In genomic region chr7:43927810-43928209, GRCh38 we compare ENCODE assay signal across 23 cellular contexts. TPM values are rescaled to one million over a fixed set of nuclear protein-coding genes. Genes with fewer than 3 reads are reported as not detected.
A peak's percentile ranks its signal among the peaks of the same experiment; 100 is the strongest.
DNase-seq lines count a peak whose midpoint lies in the region; ATAC-seq and TF ChIP-seq lines count a peak whose summit lies in the region.
"Had no signal": no experiment of that assay in that cellular context is flagged by ENCODE, and none has a peak within 500 bp of the region (broad histone marks: within the 10 kb centered on the region; RNA-seq: fewer than 3 reads in every experiment).

No MANE protein-coding gene starts in this region.

- H3K36me3 ChIP-seq in HAP-1 (replicated peaks): no peaks in the 10 kb centered on the region

- H3K36me3 Mint-ChIP-seq in activated naive CD8-positive, alpha-beta T cell: peaks cover 10% of the 10 kb centered on the region
- H3K36me3 Mint-ChIP-seq in activated naive CD8-positive, alpha-beta T cell treated with anti-CD3 and anti-CD28 coated beads for 36 hours: peaks cover 26% of the 10 kb centered on the region
- peaks cover 18% of the 10 kb centered on the region for H3K36me3 Mint-ChIP-seq in activated CD8-positive, alpha-beta T cell treated with anti-CD3 and anti-CD28 coated beads for 36 hours (ENCODE audit: low read depth)
- no peaks in the 10 kb centered on the region for H3K36me3 Mint-ChIP-seq in naive thymus-derived CD8-positive, alpha-beta T cell

- H3K9me3 ChIP-seq in HAP-1: no peaks in the 10 kb centered on the region

- no peak for ATAC-seq in activated CD8-positive, alpha-beta T cell treated with anti-CD3 and anti-CD28 coated beads for 36 hours
- no peak for ATAC-seq in naive thymus-derived CD8-positive, alpha-beta T cell
- no peak for ATAC-seq in stimulated activated naive CD8-positive, alpha-beta T cell treated with anti-CD3 and anti-CD28 coated beads, Interleukin-15, amount 100 ng/mL, for 72 hours
- no peak for ATAC-seq in SK-N-SH treated with all-trans-retinoic acid at 6 μM for 48 hours
- ATAC-seq: activated CD4-positive, CD25-positive, alpha-beta regulatory T cell treated with anti-CD3 and anti-CD28 coated beads, Interleukin-2, amount 50 U/mL, for 24 hours; foreskin keratinocyte; left ventricle myocardium superior had no signal

- intact Hi-C loops in activated CD8-positive, alpha-beta T cell treated with anti-CD3 and anti-CD28 coated beads for 36 hours (cut with micrococcal nuclease): no loop called here

- H3K4me1 Mint-ChIP-seq in activated naive CD8-positive, alpha-beta T cell (ENCODE audit: low read depth): peaks cover 38% of the 10 kb centered on the region
- H3K4me1 Mint-ChIP-seq in activated naive CD8-positive, alpha-beta T cell treated with anti-CD3 and anti-CD28 coated beads for 36 hours: peaks cover 20% of the 10 kb centered on the region
- H3K4me1 Mint-ChIP-seq in activated CD8-positive, alpha-beta T cell treated with anti-CD3 and anti-CD28 coated beads for 36 hours (ENCODE audit: low read depth): peaks cover 22% of the 10 kb centered on the region
- peaks cover 15 to 40% (median 36%) of the 10 kb centered on the region in 4 donors for H3K4me1 Mint-ChIP-seq in naive thymus-derived CD8-positive, alpha-beta T cell
- peaks cover 40% of the 10 kb centered on the region for H3K4me1 Mint-ChIP-seq in stimulated activated naive CD8-positive, alpha-beta T cell treated with anti-CD3 and anti-CD28 coated beads, Interleukin-15, amount 100 ng/mL, for 72 hours

- in situ Hi-C loops in HAP-1 (cut with MboI; ENCODE audit: low sequenced_read_pairs): no loop called here

- no peak for DNase-seq in activated naive CD8-positive, alpha-beta T cell treated with anti-CD3 and anti-CD28 coated beads for 36 hours
- DNase-seq in activated CD8-positive, alpha-beta T cell treated with anti-CD3 and anti-CD28 coated beads for 36 hours: no peak
- no peak for DNase-seq in naive thymus-derived CD8-positive, alpha-beta T cell
- no peak for DNase-seq in HAP-1 (ENCODE audit: low spot score in 2 of 2)
- no peak for DNase-seq in stimulated activated naive CD8-positive, alpha-beta T cell treated with anti-CD3 and anti-CD28 coated beads, Interleukin-15, amount 100 ng/mL, for 72 hours
- DNase-seq: activated CD8-positive, alpha-beta memory T cell treated with anti-CD3 and anti-CD28 coated beads, Interleukin-2, amount 50 U/mL, for 4 hours; DND-41; effector CD8-positive, alpha-beta T cell; foreskin keratinocyte; H9; hippocampal formation; KBM-7; left ventricle myocardium superior; midbrain; NCI-H146; NCI-H2171 treated with DMSO at 0.1 percent for 48 hours; NCI-H526 treated with DMSO at 0.1 percent for 48 hours; small intestine; stimulated activated naive CD4-positive, alpha-beta T cell treated with Interleukin-2 at 50 U/mL for 16 hours; SW 1271 had no signal

- no peak for TF ChIP-seq CTCF in activated CD8-positive, alpha-beta T cell treated with anti-CD3 and anti-CD28 coated beads for 36 hours (IDR thresholded peaks at IDR 0.05)

- CTCF ChIA-PET in activated CD8-positive, alpha-beta T cell treated with anti-CD3 and anti-CD28 coated beads for 36 hours (lab: Charles Lee): no interaction called here

- peak overlapping the region; percentile 93 for H3K4me3 Mint-ChIP-seq in activated naive CD8-positive, alpha-beta T cell
- H3K4me3 Mint-ChIP-seq in activated naive CD8-positive, alpha-beta T cell treated with anti-CD3 and anti-CD28 coated beads for 36 hours: no peak overlapping the region
- peak overlapping the region; percentile 65 for H3K4me3 Mint-ChIP-seq in activated CD8-positive, alpha-beta T cell treated with anti-CD3 and anti-CD28 coated beads for 36 hours
- peak overlapping the region in 8 of 10 donors; percentile 29 to 94 (median 64) for H3K4me3 Mint-ChIP-seq in naive thymus-derived CD8-positive, alpha-beta T cell
- H3K4me3 Mint-ChIP-seq in stimulated activated naive CD8-positive, alpha-beta T cell treated with anti-CD3 and anti-CD28 coated beads, Interleukin-15, amount 100 ng/mL, for 72 hours: no peak overlapping the region

- H3K4me1 ChIP-seq in HAP-1: peaks cover 13% of the 10 kb centered on the region

- H3K27ac Mint-ChIP-seq in activated naive CD8-positive, alpha-beta T cell: peak overlapping the region; percentile 82
- no peak overlapping the region for H3K27ac Mint-ChIP-seq in activated naive CD8-positive, alpha-beta T cell treated with anti-CD3 and anti-CD28 coated beads for 36 hours
- H3K27ac Mint-ChIP-seq in activated CD8-positive, alpha-beta T cell treated with anti-CD3 and anti-CD28 coated beads for 36 hours: peak overlapping the region; percentile 14
- H3K27ac Mint-ChIP-seq in naive thymus-derived CD8-positive, alpha-beta T cell: peak overlapping the region; percentile 37 to 98 (median 84)
- no peak overlapping the region for H3K27ac Mint-ChIP-seq in stimulated activated naive CD8-positive, alpha-beta T cell treated with anti-CD3 and anti-CD28 coated beads, Interleukin-15, amount 100 ng/mL, for 72 hours
- H3K27ac Mint-ChIP-seq: H9 had no signal

- no peaks in the 10 kb centered on the region for H3K27me3 Mint-ChIP-seq in activated naive CD8-positive, alpha-beta T cell
- H3K27me3 Mint-ChIP-seq in activated naive CD8-positive, alpha-beta T cell treated with anti-CD3 and anti-CD28 coated beads for 36 hours: no peaks in the 10 kb centered on the region
- no peaks in the 10 kb centered on the region for H3K27me3 Mint-ChIP-seq in activated CD8-positive, alpha-beta T cell treated with anti-CD3 and anti-CD28 coated beads for 36 hours
- H3K27me3 Mint-ChIP-seq in naive thymus-derived CD8-positive, alpha-beta T cell: no peaks in the 10 kb centered on the region
- no peaks in the 10 kb centered on the region for H3K27me3 Mint-ChIP-seq in stimulated activated naive CD8-positive, alpha-beta T cell treated with anti-CD3 and anti-CD28 coated beads, Interleukin-15, amount 100 ng/mL, for 72 hours

- no peaks in the 10 kb centered on the region; the same call in 1 of the 2 replicates for H3K27me3 ChIP-seq in HAP-1 (ENCODE audit: low read depth)
- H3K27me3 ChIP-seq: foreskin keratinocyte had no signal

- no peak overlapping the region for H3K4me3 ChIP-seq in HAP-1

- POLR2A ChIA-PET in activated CD8-positive, alpha-beta T cell treated with anti-CD3 and anti-CD28 coated beads for 36 hours (lab: Charles Lee): no interaction called here
- POLR2A ChIA-PET in naive thymus-derived CD8-positive, alpha-beta T cell (lab: Charles Lee): interaction anchor here (0.7 to 2.1 kb wide), 3 partner anchors 12 to 534 kb away, joined by 3 to 8 read pairs (median 5); no protein-coding TSS in a partner anchor

- H3K9me3 Mint-ChIP-seq in activated naive CD8-positive, alpha-beta T cell (ENCODE audit: low read depth): no peaks in the 10 kb centered on the region
- H3K9me3 Mint-ChIP-seq in activated naive CD8-positive, alpha-beta T cell treated with anti-CD3 and anti-CD28 coated beads for 36 hours: peaks cover 7% of the 10 kb centered on the region
- H3K9me3 Mint-ChIP-seq in activated CD8-positive, alpha-beta T cell treated with anti-CD3 and anti-CD28 coated beads for 36 hours: no peaks in the 10 kb centered on the region
- no peaks in the 10 kb centered on the region for H3K9me3 Mint-ChIP-seq in naive thymus-derived CD8-positive, alpha-beta T cell
- no peaks in the 10 kb centered on the region for H3K9me3 Mint-ChIP-seq in stimulated activated naive CD8-positive, alpha-beta T cell treated with anti-CD3 and anti-CD28 coated beads, Interleukin-15, amount 100 ng/mL, for 72 hours

TF ChIP-seq in SK-N-SH treated with all-trans-retinoic acid at 6 μM for 48 hours, 23 proteins besides CTCF, POLR2A, EP300 and RAD21 (continues in another document):
- TF ChIP-seq CREB5 (CRISPR knock-in tag; IDR thresholded peaks at IDR 0.05; ENCODE audit: low read depth) (no peak), TCF4 (CRISPR knock-in tag; IDR thresholded peaks at IDR 0.05; ENCODE audit: borderline replicate concordance) (no peak)

RNA-seq across cellular contexts. Expression of gene UBE2D4, which starts 1.6 kb away (rescaled TPM):
- 10 to 100 TPM; 12.1 to 12.7 TPM for total RNA-seq in activated naive CD8-positive, alpha-beta T cell treated with anti-CD3 and anti-CD28 coated beads for 36 hours
- 10 to 100 TPM in 1 of 2 experiments, 1 to 10 TPM in 1; 8.8 to 10.2 TPM for total RNA-seq in activated CD8-positive, alpha-beta T cell treated with anti-CD3 and anti-CD28 coated beads for 36 hours
- 1 to 10 TPM; 6.7 to 7.0 TPM for total RNA-seq in naive thymus-derived CD8-positive, alpha-beta T cell
- polyA plus RNA-seq in naive thymus-derived CD8-positive, alpha-beta T cell: 10 to 100 TPM in 2 of 3 donors, 1 to 10 TPM in 1; 9.3 to 17.6 (median 10.8) TPM

RNA-seq across cellular contexts. Expression of gene URGCP, which starts 21.4 kb away (rescaled TPM):
- 10 to 100 TPM; 24.3 to 26.1 TPM for total RNA-seq in activated naive CD8-positive, alpha-beta T cell treated with anti-CD3 and anti-CD28 coated beads for 36 hours
- total RNA-seq in activated CD8-positive, alpha-beta T cell treated with anti-CD3 and anti-CD28 coated beads for 36 hours: 10 to 100 TPM; 18.8 to 19.4 TPM
- 10 to 100 TPM; 27.9 to 34.0 TPM for total RNA-seq in naive thymus-derived CD8-positive, alpha-beta T cell
- polyA plus RNA-seq in naive thymus-derived CD8-positive, alpha-beta T cell: 10 to 100 TPM; 20.1 to 34.2 (median 21.8) TPM

RNA-seq across cellular contexts. Expression of gene MRPS24, which starts 58.5 kb away (rescaled TPM):
- total RNA-seq in activated naive CD8-positive, alpha-beta T cell treated with anti-CD3 and anti-CD28 coated beads for 36 hours: 100 to 1,000 TPM; 142 to 152 TPM
- total RNA-seq in activated CD8-positive, alpha-beta T cell treated with anti-CD3 and anti-CD28 coated beads for 36 hours: 100 to 1,000 TPM; 127 to 130 TPM
- 10 to 100 TPM; 58.0 to 64.6 TPM for total RNA-seq in naive thymus-derived CD8-positive, alpha-beta T cell
- polyA plus RNA-seq in naive thymus-derived CD8-positive, alpha-beta T cell: 100 to 1,000 TPM; 133 to 152 (median 142) TPM

Comparison
In these comparisons a context has a peak if more than half of its experiments do, and no peak if none do; other contexts are left out.
1. H3K27ac Mint-ChIP-seq: peak in activated naive CD8-positive, alpha-beta T cell (single experiment), activated CD8-positive, alpha-beta T cell treated with anti-CD3 and anti-CD28 coated beads for 36 hours (single experiment) and naive thymus-derived CD8-positive, alpha-beta T cell (10 of 10); none in activated naive CD8-positive, alpha-beta T cell treated with anti-CD3 and anti-CD28 coated beads for 36 hours (single experiment) and stimulated activated naive CD8-positive, alpha-beta T cell treated with anti-CD3 and anti-CD28 coated beads, Interleukin-15, amount 100 ng/mL, for 72 hours (0 of 2).
2. H3K4me3 Mint-ChIP-seq: peak in activated naive CD8-positive, alpha-beta T cell (single experiment), activated CD8-positive, alpha-beta T cell treated with anti-CD3 and anti-CD28 coated beads for 36 hours (single experiment) and naive thymus-derived CD8-positive, alpha-beta T cell (8 of 10); none in activated naive CD8-positive, alpha-beta T cell treated with anti-CD3 and anti-CD28 coated beads for 36 hours (single experiment) and stimulated activated naive CD8-positive, alpha-beta T cell treated with anti-CD3 and anti-CD28 coated beads, Interleukin-15, amount 100 ng/mL, for 72 hours (0 of 2).